34 cellular contexts compared by ENCODE assay signal in genomic region chr19:46578450-46578849, GRCh38. TPM values are rescaled to one million over a fixed set of nuclear protein-coding genes. Genes with fewer than 3 reads are reported as not detected.
"Had no signal": no experiment of that assay in that cellular context is flagged by ENCODE, and none has a peak within 500 bp of the region (broad histone marks: within the 10 kb centered on the region; RNA-seq: fewer than 3 reads in every experiment).

No MANE protein-coding gene starts in this region.

- H3K4me3 Mint-ChIP-seq: dendritic cell treated with granulocyte-macrophage colony-stimulating factor and Interleukin-4, amounts not matched to agents 40 ng/mL and 50 ng/mL, for 4 days; effector memory CD8-positive, alpha-beta T cell; endodermal cell; mesothelial cell of epicardium; naive B cell had no signal

- H3K27me3 Mint-ChIP-seq: naive B cell had no signal

- H3K9me3 Mint-ChIP-seq: effector memory CD8-positive, alpha-beta T cell had no signal

- H3K4me3 ChIP-seq: colonic mucosa, esophagus squamous epithelium, gastrocnemius medialis, heart right ventricle, left lung, lower lobe of right lung, mucosa of descending colon had no signal

- DNase-seq: colonic mucosa; cortex of kidney; effector CD8-positive, alpha-beta T cell; effector memory CD8-positive, alpha-beta T cell; endodermal cell; erythroblast; esophagus squamous epithelium; foreskin fibroblast; foreskin melanocyte; gastrocnemius medialis; glutamatergic neuron; heart right ventricle; hippocampal formation; left cardiac atrium; left lung; left ventricle myocardium superior; lower lobe of right lung; mesenchymal stem cell; mucosa of descending colon; naive B cell had no signal

- ATAC-seq: effector memory CD8-positive, alpha-beta T cell; esophagus mucosa; gastrocnemius medialis; heart right ventricle; left cardiac atrium; left lung; left ventricle myocardium superior; lower lobe of right lung; mucosa of descending colon had no signal

- H3K36me3 Mint-ChIP-seq: mesothelial cell of epicardium had no signal

- H3K36me3 ChIP-seq: colonic mucosa, esophagus squamous epithelium, gastrocnemius medialis, heart right ventricle, left lung, lower lobe of right lung had no signal

- H3K27ac ChIP-seq: colonic mucosa, epithelial cell of prostate, esophagus squamous epithelium, gastrocnemius medialis, heart right ventricle, left lung, lower lobe of right lung had no signal

- H3K9me3 ChIP-seq: colonic mucosa, esophagus squamous epithelium, gastrocnemius medialis, left lung, lower lobe of right lung, mucosa of descending colon had no signal

- H3K27me3 ChIP-seq: colonic mucosa, esophagus squamous epithelium, gastrocnemius medialis, heart right ventricle, left lung had no signal

- H3K4me1 ChIP-seq: colonic mucosa, esophagus squamous epithelium, gastrocnemius medialis had no signal

- H3K27ac Mint-ChIP-seq: dendritic cell treated with granulocyte-macrophage colony-stimulating factor and Interleukin-4, amounts not matched to agents 40 ng/mL and 50 ng/mL, for 4 days; endodermal cell; mesothelial cell of epicardium had no signal

- FAIRE-seq: endometrium, islet of Langerhans, keratinocyte had no signal

RNA-seq across cellular contexts. Expression of gene PTGIR, which starts 46.4 kb away (rescaled TPM):
- total RNA-seq: dermis microvascular lymphatic vessel endothelial cell, endodermal cell, kidney epithelial cell had no signal
- polyA plus RNA-seq: keratinocyte had no signal

RNA-seq across cellular contexts. Expression of gene GNG8, which starts 57.6 kb away (rescaled TPM):
- total RNA-seq: colonic mucosa, dermis microvascular lymphatic vessel endothelial cell, endodermal cell, esophagus mucosa, esophagus squamous epithelium, gastrocnemius medialis, glomerular endothelial cell, kidney epithelial cell, left lung, left ventricle myocardium superior, lower leg skin, lower lobe of right lung, lung microvascular endothelial cell, mesenteric fat pad, myocyte had no signal
- polyA plus RNA-seq: heart right ventricle, keratinocyte had no signal
